In genomic region chr6:17393335-17394191, GRCh38 we compare ENCODE assay signal across 8 cellular contexts. TPM values are rescaled to one million over a fixed set of nuclear protein-coding genes. Genes with fewer than 3 reads are reported as not detected.
DNase-seq lines count a peak whose midpoint lies in the region; ATAC-seq, FAIRE-seq and TF ChIP-seq lines count a peak whose summit lies in the region.

Gene CAP2, plus strand, starts transcription at chr6:17393595. Its CDS starts 27,961 bp downstream, at chr6:17421556.

- H3K27me3 ChIP-seq in ACC112 (ENCODE audit: insufficient read depth, low read length) (no peaks in the 10 kb centered on the region), Panc1 (ENCODE audit: control insufficient read depth, insufficient read depth, low read length) (no peaks in the 10 kb centered on the region), kidney epithelial cell (ENCODE audit: control insufficient read depth, insufficient read depth, low read length) (no peaks in the 10 kb centered on the region)

- H2AFZ ChIP-seq in ACC112 (ENCODE audit: low read length, unreplicated experiment): peak within 1 kb of the TSS; percentile 77

- H3K4me1 ChIP-seq in ACC112 (ENCODE audit: control insufficient read depth, insufficient read depth, low read length, unreplicated experiment): peaks cover 21% of the 10 kb centered on the region
- peaks cover 14% of the 10 kb centered on the region; the same call in 1 of the 2 replicates for H3K4me1 ChIP-seq in Panc1 (ENCODE audit: control insufficient read depth, insufficient read depth, low read length)

- POLR2A ChIA-PET in Panc1 (lab: Charles Lee): interaction anchor here (0.6 to 0.7 kb wide), 3 partner anchors 59 to 231 kb away, joined by 3 to 12 read pairs (median 4); no protein-coding TSS in a partner anchor

- peak; percentile 61 for FAIRE-seq in H54 (lab: Jason Lieb, UNC)

- TF ChIP-seq POLR2A in H54 (IDR thresholded peaks at IDR 0.05; ENCODE audit: low read depth, low read length): peak; percentile 52; the same call in 1 of the 2 replicates

- TF ChIP-seq CTCF in Panc1 (IDR thresholded peaks at IDR 0.05) (no peak), coronary artery (IDR thresholded peaks at IDR 0.05) (no peak), kidney epithelial cell (IDR thresholded peaks at IDR 0.05; ENCODE audit: insufficient read depth, low read length, poor library complexity, severe bottlenecking) (no peak)

- DNase-seq in H54 (ENCODE audit: insufficient read length, low spot score): peak; percentile 62
- DNase-seq in Panc1 (ENCODE audit: low read depth, low spot score): no peak
- peak; percentile 89 for DNase-seq in coronary artery (ENCODE audit: low spot score)
- no peak for DNase-seq in kidney epithelial cell (ENCODE audit: low read depth)
- no peak for DNase-seq in stimulated activated CD4-positive, alpha-beta T cell treated with anti-CD3 and anti-CD28 coated beads, Interleukin-4, amount 100 ng/mL, for 4 hours

- CTCF ChIA-PET in Panc1 (lab: Charles Lee): interaction anchor here (0.6 kb wide), 1 partner anchor 126 kb away, joined by 4 read pairs; no protein-coding TSS in a partner anchor

- H3K4me3 ChIP-seq in ACC112 (ENCODE audit: low read depth, low read length) (peak within 1 kb of the TSS; percentile 84), Panc1 (ENCODE audit: low read depth in 2 of 2, low read length in 2 of 2) (peak within 1 kb of the TSS; percentile 70 to 75), coronary artery (peak within 1 kb of the TSS; percentile 94), kidney epithelial cell (ENCODE audit: low read depth, low read length) (peak within 1 kb of the TSS; percentile 91), skin epidermis (peak within 1 kb of the TSS; percentile 38 to 79 (median 51))

- ATAC-seq in Panc1 (peak; percentile 96), GM18909 (IDR thresholded peaks at IDR 0.05; ENCODE audit: poor library complexity, unreplicated experiment) (no peak)

- BruUV-seq in Panc1 (replicated peaks; lab: Mats Ljungman, UMichigan): no TSS peak

- intact Hi-C loops in Panc1 (cut with micrococcal nuclease; ENCODE audit: unreplicated experiment): loop anchor here (10.0 kb wide), 2 partner anchors 109 to 191 kb away; partner anchors contain the start of gene RBM24

- in situ Hi-C loops in Panc1 (cut with HindIII; ENCODE audit: low pct_unique_long_range_greater_than_20kb, low sequenced_read_pairs): no loop called here

- H3K36me3 ChIP-seq in ACC112 (ENCODE audit: insufficient read depth, low read length) (no peaks in the 10 kb centered on the region), Panc1 (ENCODE audit: control insufficient read depth, insufficient read depth, low read length) (no peaks in the 10 kb centered on the region), kidney epithelial cell (ENCODE audit: control insufficient read depth, insufficient read depth, low read length) (no peaks in the 10 kb centered on the region)

- H3K9me3 ChIP-seq in Panc1 (ENCODE audit: control insufficient read depth, insufficient read depth, low read depth, low read length): no peaks in the 10 kb centered on the region

- H3K79me2 ChIP-seq in ACC112 (ENCODE audit: control insufficient read depth, insufficient read depth, low read length, unreplicated experiment): no peaks in the 10 kb centered on the region

- H3K27ac ChIP-seq in ACC112 (ENCODE audit: low read depth, low read length): 0 out of 2 replicates have a peak within 1 kb of the TSS, but pooled peaks have one; percentile 22
- peak within 1 kb of the TSS; percentile 96 for H3K27ac ChIP-seq in Panc1 (ENCODE audit: low read length)
- peak within 1 kb of the TSS; percentile 74 to 97 for H3K27ac ChIP-seq in coronary artery
- peak within 1 kb of the TSS in 17 of 21 experiments; percentile 1 to 83 (median 61) for H3K27ac ChIP-seq in skin epidermis

RNA-seq across cellular contexts. Expression of gene CAP2, which starts in this region (rescaled TPM):
- 37.0 TPM for total RNA-seq in Panc1 (2021; ENCODE audit: unreplicated experiment)
- polyA plus RNA-seq in Panc1 (2012; ENCODE audit: insufficient read length): 46.3 TPM
- total RNA-seq in kidney epithelial cell: 8.5 and 10.3 TPM in 2 replicates

Comparison
In these comparisons a context has a peak if more than half of its experiments do, and no peak if none do; other contexts are left out.
1. H3K27ac ChIP-seq: peak in every context shown above with its lines; median percentile 96 in Panc1; 86 in coronary artery; 61 in skin epidermis; 22 in ACC112.
2. DNase-seq: peak in H54 (single experiment) and coronary artery (single experiment); none in Panc1 (single experiment), kidney epithelial cell (single experiment) and stimulated activated CD4-positive, alpha-beta T cell treated with anti-CD3 and anti-CD28 coated beads, Interleukin-4, amount 100 ng/mL, for 4 hours (0 of 2).
3. Peak in every context shown above with its lines, with median percentiles within 50 percentile points of each other: H3K4me3 ChIP-seq.